ENCODE assay signal across 15 cellular contexts in genomic region chr7:44595934-44596635, GRCh38. TPM values are rescaled to one million over a fixed set of nuclear protein-coding genes. Genes with fewer than 3 reads are reported as not detected.
DNase-seq lines count a peak whose midpoint lies in the region; ATAC-seq and TF ChIP-seq lines count a peak whose summit lies in the region.
"Had no signal": no experiment of that assay in that cellular context is flagged by ENCODE, and none has a peak within 500 bp of the region (broad histone marks: within the 10 kb centered on the region; RNA-seq: fewer than 3 reads in every experiment).

No MANE protein-coding gene starts in this region.

- peaks cover 7% of the 10 kb centered on the region for H3K4me1 ChIP-seq in adipocyte (ENCODE audit: control insufficient read depth, insufficient read depth, low read length)
- no peaks in the 10 kb centered on the region for H3K4me1 ChIP-seq in right atrium auricular region

- no peak for ATAC-seq in stimulated activated memory B cell treated with anti-CD40 and anti-IgM and Interleukin-4, amounts not matched to agents 10 μg/mL and 1 μg/mL and 100 μg/mL, for 72 hours
- ATAC-seq in HG02588 (IDR thresholded peaks at IDR 0.05; ENCODE audit: unreplicated experiment) = no peak
- ATAC-seq in GM21786 (IDR thresholded peaks at IDR 0.05; ENCODE audit: unreplicated experiment) = no peak

- no peaks in the 10 kb centered on the region for H3K27me3 ChIP-seq in adipocyte (replicated peaks; ENCODE audit: control insufficient read depth, insufficient read depth, low read length)
- H3K27me3 ChIP-seq in right atrium auricular region = no peaks in the 10 kb centered on the region

- H3K9me3 ChIP-seq in adipocyte (ENCODE audit: control insufficient read depth, low read length) = no peaks in the 10 kb centered on the region
- H3K9me3 ChIP-seq in right atrium auricular region = no peaks in the 10 kb centered on the region

- H3K4me3 ChIP-seq in adipocyte (ENCODE audit: low read length) (no peak overlapping the region), right atrium auricular region (no peak overlapping the region)

- peak; percentile 9 for DNase-seq in NCI-H345 (lab: John Stamatoyannopoulos, UW)
- no peak for DNase-seq in NCI-H345 treated with DMSO at 0.1 percent for 48 hours (lab: John Stamatoyannopoulos, UW; ENCODE audit: unreplicated experiment)
- peak; percentile 19 for DNase-seq in adipocyte (ENCODE audit: low read depth)
- no peak for DNase-seq in right atrium auricular region (ENCODE audit: low spot score)
- no peak for DNase-seq in activated T-cell treated with anti-CD3 and anti-CD28 coated beads for 4 hours
- DNase-seq: activated CD4-positive, alpha-beta memory T cell treated with anti-CD3 and anti-CD28 coated beads, Interleukin-2, amount 10 ng/mL, durations not matched to agents 7 days and 5 days; activated naive CD4-positive, alpha-beta T cell treated with anti-CD3 and anti-CD28 coated beads, Interleukin-2, amount 10 ng/mL, durations not matched to agents 7 days and 5 days; caudate nucleus; hypothalamus; mammary epithelial cell; NCI-H226 had no signal

- no peaks in the 10 kb centered on the region for H3K36me3 Mint-ChIP-seq in stimulated activated memory B cell treated with anti-CD40 and anti-IgM and Interleukin-4, amounts not matched to agents 10 μg/mL and 1 μg/mL and 100 μg/mL, for 72 hours
- H3K36me3 Mint-ChIP-seq: activated naive CD4-positive, alpha-beta T cell treated with anti-CD3 and anti-CD28 coated beads, Interleukin-2, amount 10 ng/mL, durations not matched to agents 7 days and 5 days had no signal

- peak overlapping the region; percentile 56 to 66 for H3K27ac ChIP-seq in right atrium auricular region

- peaks cover 28% of the 10 kb centered on the region for H3K27me3 Mint-ChIP-seq in stimulated activated memory B cell treated with anti-CD40 and anti-IgM and Interleukin-4, amounts not matched to agents 10 μg/mL and 1 μg/mL and 100 μg/mL, for 72 hours

- H3K36me3 ChIP-seq in adipocyte (ENCODE audit: control insufficient read depth, insufficient read depth, low read length, severe bottlenecking) (no peaks in the 10 kb centered on the region), right atrium auricular region (no peaks in the 10 kb centered on the region)

- no peak for TF ChIP-seq CTCF in right atrium auricular region (IDR thresholded peaks at IDR 0.05)

- H3K9ac ChIP-seq in adipocyte (ENCODE audit: low read length) = no peak overlapping the region

- H3K4me3 Mint-ChIP-seq in stimulated activated memory B cell treated with anti-CD40 and anti-IgM and Interleukin-4, amounts not matched to agents 10 μg/mL and 1 μg/mL and 100 μg/mL, for 72 hours = no peak overlapping the region
- H3K4me3 Mint-ChIP-seq: activated CD4-positive, alpha-beta memory T cell treated with anti-CD3 and anti-CD28 coated beads, Interleukin-2, amount 10 ng/mL, durations not matched to agents 7 days and 5 days; activated naive CD4-positive, alpha-beta T cell treated with anti-CD3 and anti-CD28 coated beads, Interleukin-2, amount 10 ng/mL, durations not matched to agents 7 days and 5 days had no signal

- peaks cover 3% of the 10 kb centered on the region for H3K4me1 Mint-ChIP-seq in stimulated activated memory B cell treated with anti-CD40 and anti-IgM and Interleukin-4, amounts not matched to agents 10 μg/mL and 1 μg/mL and 100 μg/mL, for 72 hours
- H3K4me1 Mint-ChIP-seq: activated CD4-positive, alpha-beta memory T cell treated with anti-CD3 and anti-CD28 coated beads, Interleukin-2, amount 10 ng/mL, durations not matched to agents 7 days and 5 days; activated naive CD4-positive, alpha-beta T cell treated with anti-CD3 and anti-CD28 coated beads, Interleukin-2, amount 10 ng/mL, durations not matched to agents 7 days and 5 days had no signal

- no peaks in the 10 kb centered on the region for H3K9me3 Mint-ChIP-seq in stimulated activated memory B cell treated with anti-CD40 and anti-IgM and Interleukin-4, amounts not matched to agents 10 μg/mL and 1 μg/mL and 100 μg/mL, for 72 hours
- H3K9me3 Mint-ChIP-seq: activated CD4-positive, alpha-beta memory T cell treated with anti-CD3 and anti-CD28 coated beads, Interleukin-2, amount 10 ng/mL, durations not matched to agents 7 days and 5 days; activated naive CD4-positive, alpha-beta T cell treated with anti-CD3 and anti-CD28 coated beads, Interleukin-2, amount 10 ng/mL, durations not matched to agents 7 days and 5 days had no signal

- H3K27ac Mint-ChIP-seq in stimulated activated memory B cell treated with anti-CD40 and anti-IgM and Interleukin-4, amounts not matched to agents 10 μg/mL and 1 μg/mL and 100 μg/mL, for 72 hours = peak overlapping the region; percentile 46
- H3K27ac Mint-ChIP-seq: activated CD4-positive, alpha-beta memory T cell treated with anti-CD3 and anti-CD28 coated beads, Interleukin-2, amount 10 ng/mL, durations not matched to agents 7 days and 5 days; activated naive CD4-positive, alpha-beta T cell treated with anti-CD3 and anti-CD28 coated beads, Interleukin-2, amount 10 ng/mL, durations not matched to agents 7 days and 5 days had no signal

RNA-seq across cellular contexts. Expression of gene OGDH, which starts 10.3 kb away (rescaled TPM):
- total RNA-seq in right atrium auricular region = 100 to 1,000 TPM; 277 to 390 TPM

RNA-seq across cellular contexts. Expression of gene TMED4, which starts 14.1 kb away (rescaled TPM):
- total RNA-seq in right atrium auricular region = 100 to 1,000 TPM; 113 to 120 TPM

RNA-seq across cellular contexts. Expression of gene DDX56, which starts 22.4 kb away (rescaled TPM):
- total RNA-seq in right atrium auricular region = 10 to 100 TPM; 24.4 to 28.1 TPM

RNA-seq across cellular contexts. Expression of gene NPC1L1, which starts 55.0 kb away (rescaled TPM):
- total RNA-seq in right atrium auricular region = not detected
- total RNA-seq: activated CD4-positive, alpha-beta memory T cell treated with anti-CD3 and anti-CD28 coated beads, Interleukin-2, amount 10 ng/mL, durations not matched to agents 7 days and 5 days; mammary epithelial cell; temporal lobe had no signal

Comparison
In these comparisons a context has a peak if more than half of its experiments do, and no peak if none do; other contexts are left out.
1. DNase-seq: peak in NCI-H345 (single experiment) and adipocyte (single experiment); none in NCI-H345 treated with DMSO at 0.1 percent for 48 hours (single experiment), right atrium auricular region (single experiment) and activated T-cell treated with anti-CD3 and anti-CD28 coated beads for 4 hours (single experiment).